ENCODE assay signal across 8 cellular contexts in the genomic region with DNA sequence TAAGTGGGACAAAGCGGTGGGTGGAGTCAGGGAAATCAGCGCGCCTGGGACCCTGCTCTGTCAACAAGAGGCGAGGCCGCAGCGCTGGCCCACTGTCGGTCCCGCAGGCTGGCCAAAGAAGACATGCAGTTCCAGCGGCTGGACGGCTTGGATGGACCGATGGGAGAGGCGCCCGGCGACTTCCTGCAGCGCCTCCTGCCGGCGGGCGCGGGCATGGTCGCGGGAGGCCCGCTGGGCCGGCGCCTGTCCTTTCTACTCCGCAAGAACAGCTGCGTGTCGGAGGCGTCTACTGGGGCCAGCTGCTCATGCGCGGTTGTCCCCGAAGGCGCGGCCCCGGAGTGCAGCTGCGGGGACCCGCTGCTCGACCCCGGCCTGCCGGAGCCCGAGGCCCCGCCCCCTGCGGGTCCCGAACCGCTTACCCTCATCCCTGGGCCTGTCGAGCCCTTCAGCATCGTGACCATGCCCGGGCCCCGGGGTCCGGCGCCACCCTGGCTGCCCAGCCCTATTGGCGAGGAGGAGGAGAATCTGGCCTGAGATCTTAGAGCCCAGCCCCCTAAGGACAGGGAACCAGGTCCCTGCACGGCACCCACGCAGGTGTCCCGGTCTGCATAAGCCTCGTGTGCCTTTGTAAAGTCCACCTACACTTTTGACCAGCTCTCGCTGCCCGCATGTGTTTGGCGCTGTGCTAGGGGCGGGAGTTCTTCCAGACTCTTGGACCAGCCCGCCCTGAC. TPM values are rescaled to one million over a fixed set of nuclear protein-coding genes. Genes with fewer than 3 reads are reported as not detected.
A peak's percentile ranks its signal among the peaks of the same experiment; 100 is the strongest.
DNase-seq lines count a peak whose midpoint lies in the region; ATAC-seq and TF ChIP-seq lines count a peak whose summit lies in the region.

No MANE protein-coding gene starts in this region.

- intact Hi-C loops in Right ventricle myocardium inferior (cut with DNase I) (no loop called here), ovary (cut with DNase I) (no loop called here)

- TF ChIP-seq CTCF in ovary (IDR thresholded peaks at IDR 0.05) = peak; percentile 36 to 78 (median 73)

- no peak for TF ChIP-seq EP300 in ovary (IDR thresholded peaks at IDR 0.05)

- TF ChIP-seq POLR2A in ovary (IDR thresholded peaks at IDR 0.05) = no peak

- H3K27ac Mint-ChIP-seq in activated naive CD4-positive, alpha-beta T cell treated with anti-CD3 and anti-CD28 coated beads, Interleukin-2, amount 50 U/mL, for 72 hours = no peak overlapping the region

- H3K27ac ChIP-seq in SK-N-MC (no peak overlapping the region), ovary (peak overlapping the region in 1 of 2 donors; percentile 57)

- peaks cover 3% of the 10 kb centered on the region for H3K4me1 ChIP-seq in ovary (ENCODE audit: insufficient read depth)

- H3K9me3 ChIP-seq in SK-N-MC (ENCODE audit: low read depth, low read length) = no peaks in the 10 kb centered on the region
- H3K9me3 ChIP-seq in ovary = no peaks in the 10 kb centered on the region

- peak; percentile 87 to 92 for ATAC-seq in activated naive CD4-positive, alpha-beta T cell treated with anti-CD3 and anti-CD28 coated beads, Interleukin-2, amount 50 U/mL, for 72 hours
- ATAC-seq in Right ventricle myocardium inferior (peak; percentile 72), GM21529 (IDR thresholded peaks at IDR 0.05; ENCODE audit: unreplicated experiment) (no peak), GM19023 (IDR thresholded peaks at IDR 0.05; ENCODE audit: unreplicated experiment) (no peak)

- no peaks in the 10 kb centered on the region for H3K9me3 Mint-ChIP-seq in activated naive CD4-positive, alpha-beta T cell treated with anti-CD3 and anti-CD28 coated beads, Interleukin-2, amount 50 U/mL, for 72 hours

- no peak overlapping the region for H3K9ac ChIP-seq in SK-N-MC (ENCODE audit: insufficient read length)

- H3K4me3 ChIP-seq in SK-N-MC = peak overlapping the region; percentile 65
- no peak overlapping the region for H3K4me3 ChIP-seq in ovary

- 2 to 7% (median 3%) methylated on average over 40 to 60 of the region's 60 CpGs for WGBS in ovary, 3 donors

- H3K36me3 ChIP-seq in SK-N-MC (ENCODE audit: insufficient read depth, low read length) = no peaks in the 10 kb centered on the region
- H3K36me3 ChIP-seq in ovary = no peaks in the 10 kb centered on the region

- no peaks in the 10 kb centered on the region for H3K36me3 Mint-ChIP-seq in activated naive CD4-positive, alpha-beta T cell treated with anti-CD3 and anti-CD28 coated beads, Interleukin-2, amount 50 U/mL, for 72 hours

- no peaks in the 10 kb centered on the region for H3K27me3 ChIP-seq in ovary

- peak; percentile 53 for DNase-seq in DMS114 treated with DMSO at 0.1 percent for 48 hours (lab: John Stamatoyannopoulos, UW; ENCODE audit: unreplicated experiment)
- DNase-seq in LHCN-M2 (ENCODE audit: low read depth) = peak; percentile 83
- DNase-seq in SK-N-MC (ENCODE audit: low read depth, low spot score) = no peak
- peak; percentile 82 to 86 for DNase-seq in activated naive CD4-positive, alpha-beta T cell treated with anti-CD3 and anti-CD28 coated beads, Interleukin-2, amount 50 U/mL, for 72 hours (ENCODE audit: low spot score in 2 of 2)
- peak; percentile 88 for DNase-seq in Right ventricle myocardium inferior (ENCODE audit: missing footprints)
- peak; percentile 51 to 84 (median 66) for DNase-seq in ovary

RNA-seq across cellular contexts. Expression of gene BEST2, which starts 6.1 kb away (rescaled TPM):
- 0.45 and 0.98 TPM in 2 replicates for total RNA-seq in LHCN-M2 (2014; rRNA removed)
- 0.16 TPM for polyA plus RNA-seq in LHCN-M2 (2012)
- not detected for total RNA-seq in activated naive CD4-positive, alpha-beta T cell treated with anti-CD3 and anti-CD28 coated beads, Interleukin-2, amount 50 U/mL, for 72 hours
- total RNA-seq in Right ventricle myocardium inferior = not detected
- not detected for total RNA-seq in ovary
- polyA plus RNA-seq in ovary = not detected

RNA-seq across cellular contexts. Expression of gene HOOK2, which starts 17.6 kb away (rescaled TPM):
- total RNA-seq in LHCN-M2 (2014; rRNA removed) (15.2 and 20.3 TPM in 2 replicates), Right ventricle myocardium inferior (51.6 TPM), ovary (10 to 100 TPM; 24.9 to 52.2 (median 27.9) TPM)
- polyA plus RNA-seq in LHCN-M2 (2012) = 16.9 TPM
- total RNA-seq in activated naive CD4-positive, alpha-beta T cell treated with anti-CD3 and anti-CD28 coated beads, Interleukin-2, amount 50 U/mL, for 72 hours = 10 to 100 TPM; 37.9 to 41.5 TPM
- polyA plus RNA-seq in ovary = 10 to 100 TPM; 12.2 to 23.5 TPM

RNA-seq across cellular contexts. Expression of gene GET3, which starts 20.4 kb away (rescaled TPM):
- 136 and 155 TPM in 2 replicates for total RNA-seq in LHCN-M2 (2014; rRNA removed)
- polyA plus RNA-seq in LHCN-M2 (2012) = 211 TPM
- total RNA-seq in activated naive CD4-positive, alpha-beta T cell treated with anti-CD3 and anti-CD28 coated beads, Interleukin-2, amount 50 U/mL, for 72 hours = 10 to 100 TPM; 46.4 to 56.9 TPM
- total RNA-seq in Right ventricle myocardium inferior = 65.8 TPM
- total RNA-seq in ovary = 10 to 100 TPM; 26.2 to 59.0 (median 47.7) TPM
- 10 to 100 TPM; 42.6 to 68.1 TPM for polyA plus RNA-seq in ovary

RNA-seq across cellular contexts. Expression of gene TRIR, which starts 23.2 kb away (rescaled TPM):
- total RNA-seq in LHCN-M2 (2014; rRNA removed) (372 and 446 TPM in 2 replicates), Right ventricle myocardium inferior (133 TPM), ovary (100 to 1,000 TPM; 134 to 476 (median 186) TPM)
- 262 TPM for polyA plus RNA-seq in LHCN-M2 (2012)
- total RNA-seq in activated naive CD4-positive, alpha-beta T cell treated with anti-CD3 and anti-CD28 coated beads, Interleukin-2, amount 50 U/mL, for 72 hours = 100 to 1,000 TPM; 122 to 167 TPM
- polyA plus RNA-seq in ovary = 100 to 1,000 TPM; 243 to 288 TPM

RNA-seq across cellular contexts. Expression of gene JUNB, which starts 33.6 kb away (rescaled TPM):
- total RNA-seq in LHCN-M2 (2014; rRNA removed) (76.8 and 91.4 TPM in 2 replicates), Right ventricle myocardium inferior (25.0 TPM), ovary (1,000 to 10,000 TPM in 2 of 7 donors, 100 to 1,000 TPM in 5; 154 to 3,039 (median 413) TPM)
- 34.8 TPM for polyA plus RNA-seq in LHCN-M2 (2012)
- total RNA-seq in activated naive CD4-positive, alpha-beta T cell treated with anti-CD3 and anti-CD28 coated beads, Interleukin-2, amount 50 U/mL, for 72 hours = 100 to 1,000 TPM; 400 to 402 TPM
- polyA plus RNA-seq in ovary = 100 to 1,000 TPM in 1 of 2 donors, 1 to 10 TPM in 1; 6.8 to 570 TPM

Comparison
In these comparisons a context has a peak if more than half of its experiments do, and no peak if none do; other contexts are left out.
1. ATAC-seq: peak in activated naive CD4-positive, alpha-beta T cell treated with anti-CD3 and anti-CD28 coated beads, Interleukin-2, amount 50 U/mL, for 72 hours (2 of 2) and Right ventricle myocardium inferior (single experiment); none in GM21529 (single experiment) and GM19023 (single experiment).